8 cellular contexts compared by ENCODE assay signal in genomic region chr10:26890956-26891355, GRCh38. TPM values are rescaled to one million over a fixed set of nuclear protein-coding genes. Genes with fewer than 3 reads are reported as not detected.
DNase-seq lines count a peak whose midpoint lies in the region; ATAC-seq, FAIRE-seq and TF ChIP-seq lines count a peak whose summit lies in the region.

No MANE protein-coding gene starts in this region.

- BruUV-seq in K562 (replicated peaks; lab: Mats Ljungman, UMichigan) = no TSS peak

- H3K4me2 ChIP-seq in K562 (ENCODE audit: insufficient read depth, low read length) = no peak overlapping the region

- FAIRE-seq in K562 (lab: Jason Lieb, UNC) = peak; percentile 81

- in situ Hi-C loops in K562 (cut with MboI) = loop anchor here (5.0 kb wide), 1 partner anchor 466 kb away; no protein-coding TSS in a partner anchor

- no peaks in the 10 kb centered on the region for H3K9me1 ChIP-seq in K562 (ENCODE audit: control insufficient read depth, insufficient read depth, low read length)

- DNase-seq in DMS114 treated with DMSO at 0.1 percent for 48 hours (lab: John Stamatoyannopoulos, UW; ENCODE audit: unreplicated experiment) = peak; percentile 67
- DNase-seq in HT1080 (ENCODE audit: low read depth) = peak; percentile 53
- peak; percentile 26 for DNase-seq in RWPE1 (ENCODE audit: low spot score)
- DNase-seq in K562 (ENCODE audit: extremely low read depth in 1 of 4, low spot score in 3 of 4) = peak in 3 of 4 experiments; percentile 14 to 61 (median 18)
- peak in 1 of 2 donors; percentile 40 for DNase-seq in left colon
- DNase-seq in stimulated activated CD8-positive, alpha-beta memory T cell treated with anti-CD3 and anti-CD28 coated beads, Interleukin-4, amount 100 ng/mL, for 48 hours = peak; percentile 65

- ATAC-seq in K562 (peak; percentile 80), left colon (peak; percentile 60), GM19328 (IDR thresholded peaks at IDR 0.05; ENCODE audit: unreplicated experiment) (no peak), GM18498 (IDR thresholded peaks at IDR 0.05; ENCODE audit: unreplicated experiment) (no peak)

- no peak overlapping the region for H3K27ac ChIP-seq in RWPE1
- H3K27ac ChIP-seq in K562 (ENCODE audit: extremely low read depth, low read depth, low read length) = no peak overlapping the region

- peaks cover 3 to 10% of the 10 kb centered on the region in 2 experiments; a peak in 3 of 5 replicates for H3K27me3 ChIP-seq in K562 (ENCODE audit: control insufficient read depth in 2 of 2, insufficient read depth in 2 of 2, low read length in 2 of 2)

- no peak for TF ChIP-seq EP300 in K562 (IDR thresholded peaks at IDR 0.05; ENCODE audit: low read length)

- POLR2A ChIA-PET in RWPE1 (lab: Yijun Ruan, JAX; ENCODE audit: low non-redundant PET) (no interaction called here), K562 (lab: Yijun Ruan, JAX) (interaction anchor here (0.7 kb wide), 1 partner anchor 70 kb away, joined by 4 read pairs; no protein-coding TSS in a partner anchor)

- no peaks in the 10 kb centered on the region; a peak in 1 of 5 replicates for H3K4me1 ChIP-seq in K562 (replicated peaks in 1 of 2; ENCODE audit: control insufficient read depth in 2 of 2, insufficient read depth in 2 of 2, low read length in 2 of 2)

- intact Hi-C loops in K562 (cut with micrococcal nuclease) = no loop called here
- intact Hi-C loops in left colon (cut with DNase I, micrococcal nuclease) = no loop called here

- TF ChIP-seq POLR2A in K562 (conservative IDR thresholded peaks at IDR 0.05) = no peak

- H3K4me3 ChIP-seq in K562 = no peak overlapping the region

- H2AFZ ChIP-seq in K562 (ENCODE audit: low read depth, low read length) = no peak overlapping the region

- no peak overlapping the region for H3K9ac ChIP-seq in K562 (ENCODE audit: insufficient read depth in 1 of 2, low read depth in 2 of 2, low read length in 2 of 2)

- no peaks in the 10 kb centered on the region for H3K9me3 ChIP-seq in K562 (replicated peaks; ENCODE audit: control insufficient read depth, insufficient read depth, low read depth, low read length)

- TF ChIP-seq CTCF in RWPE1 (conservative IDR thresholded peaks at IDR 0.05; ENCODE audit: low read depth) (peak; percentile 69), K562 (IDR thresholded peaks at IDR 0.05 in 2 of 3, conservative IDR thresholded peaks at IDR 0.05 in 1 of 3; ENCODE audit: insufficient read depth in 2 of 3, low read depth in 1 of 3, low read length in 3 of 3) (peak; percentile 55 to 62 (median 58))

- CTCF ChIA-PET in RWPE1 (lab: Yijun Ruan, JAX) (interaction anchor here (0.6 to 0.7 kb wide), 2 partner anchors 16 to 515 kb away, joined by 3 read pairs; no protein-coding TSS in a partner anchor), K562 (lab: Yijun Ruan, JAX; ENCODE audit: low intra/inter-chr PET ratio) (interaction anchor here (0.9 kb wide), 1 partner anchor 470 kb away, joined by 4 read pairs; no protein-coding TSS in a partner anchor)

- peak; percentile 20 to 74; a peak in 3 of 4 replicates for TF ChIP-seq RAD21 in K562 (CRISPR knock-in tag; conservative IDR thresholded peaks at IDR 0.05 in 1 of 2, IDR thresholded peaks at IDR 0.05 in 1 of 2)

- no peaks in the 10 kb centered on the region for H3K79me2 ChIP-seq in K562 (ENCODE audit: control insufficient read depth, insufficient read depth, low read length)

- WGBS in K562 (ENCODE audit: insufficient coverage, low coverage, missing lambda C conversion rate) = 74% methylated on average over 5 of the region's 5 CpGs

- H4K20me1 ChIP-seq in K562 (replicated peaks; ENCODE audit: control insufficient read depth, insufficient read depth, low read length) = no peaks in the 10 kb centered on the region

- no peaks in the 10 kb centered on the region for H3K36me3 ChIP-seq in K562 (ENCODE audit: control insufficient read depth, insufficient read depth, low read length)

TF ChIP-seq in K562, 482 proteins besides CTCF, POLR2A, EP300 and RAD21 (continues in another document):
- TF ChIP-seq ZFP91 (CRISPR knock-in tag; IDR thresholded peaks at IDR 0.05) (no peak), POLR2H (tag; IDR thresholded peaks at IDR 0.05; ENCODE audit: low read depth) (no peak), ARID2 (IDR thresholded peaks at IDR 0.05) (peak; percentile 81), ZKSCAN1 (IDR thresholded peaks at IDR 0.05; ENCODE audit: low read depth, low read length) (no peak), NFIC (IDR thresholded peaks at IDR 0.05) (peak; percentile 38; the same call in 1 of the 2 replicates), RFX1 (IDR thresholded peaks at IDR 0.05) (0 out of 2 replicates have a peak, but pooled peaks have one; percentile 14), NFYB (IDR thresholded peaks at IDR 0.05; ENCODE audit: extremely low read depth, insufficient read length) (no peak), SMARCA4 (IDR thresholded peaks at IDR 0.05) (peak; percentile 75)
- TF ChIP-seq, protein P1, sequence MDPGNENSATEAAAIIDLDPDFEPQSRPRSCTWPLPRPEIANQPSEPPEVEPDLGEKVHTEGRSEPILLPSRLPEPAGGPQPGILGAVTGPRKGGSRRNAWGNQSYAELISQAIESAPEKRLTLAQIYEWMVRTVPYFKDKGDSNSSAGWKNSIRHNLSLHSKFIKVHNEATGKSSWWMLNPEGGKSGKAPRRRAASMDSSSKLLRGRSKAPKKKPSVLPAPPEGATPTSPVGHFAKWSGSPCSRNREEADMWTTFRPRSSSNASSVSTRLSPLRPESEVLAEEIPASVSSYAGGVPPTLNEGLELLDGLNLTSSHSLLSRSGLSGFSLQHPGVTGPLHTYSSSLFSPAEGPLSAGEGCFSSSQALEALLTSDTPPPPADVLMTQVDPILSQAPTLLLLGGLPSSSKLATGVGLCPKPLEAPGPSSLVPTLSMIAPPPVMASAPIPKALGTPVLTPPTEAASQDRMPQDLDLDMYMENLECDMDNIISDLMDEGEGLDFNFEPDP (CRISPR knock-in tag; IDR thresholded peaks at IDR 0.05) = no peak
- TF ChIP-seq, protein P2, sequence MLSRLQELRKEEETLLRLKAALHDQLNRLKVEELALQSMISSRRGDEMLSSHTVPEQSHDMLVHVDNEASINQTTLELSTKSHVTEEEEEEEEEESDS (CRISPR knock-in tag; IDR thresholded peaks at IDR 0.05) = no peak
- TF ChIP-seq, protein P3, sequence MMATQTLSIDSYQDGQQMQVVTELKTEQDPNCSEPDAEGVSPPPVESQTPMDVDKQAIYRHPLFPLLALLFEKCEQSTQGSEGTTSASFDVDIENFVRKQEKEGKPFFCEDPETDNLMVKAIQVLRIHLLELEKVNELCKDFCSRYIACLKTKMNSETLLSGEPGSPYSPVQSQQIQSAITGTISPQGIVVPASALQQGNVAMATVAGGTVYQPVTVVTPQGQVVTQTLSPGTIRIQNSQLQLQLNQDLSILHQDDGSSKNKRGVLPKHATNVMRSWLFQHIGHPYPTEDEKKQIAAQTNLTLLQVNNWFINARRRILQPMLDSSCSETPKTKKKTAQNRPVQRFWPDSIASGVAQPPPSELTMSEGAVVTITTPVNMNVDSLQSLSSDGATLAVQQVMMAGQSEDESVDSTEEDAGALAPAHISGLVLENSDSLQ (IDR thresholded peaks at IDR 0.05) = no peak

RNA-seq across cellular contexts. Expression of gene ABI1, which starts 30.2 kb away (rescaled TPM):
- 32.4 and 49.8 TPM in 2 replicates for total RNA-seq in HT1080 (2014; rRNA removed; shearing (Covaris generic))
- polyA plus RNA-seq in HT1080 (2015; cell fraction: cytosol; rRNA removed) = 36.3 and 44.4 TPM in 2 replicates
- 52.8 and 54.1 TPM in 2 replicates for polyA plus RNA-seq in HT1080 (2015; cell fraction: nucleus; rRNA removed)
- total RNA-seq in K562 (2011; cell fraction: chromatin; rRNA removed; ENCODE audit: low replicate concordance) = 18.6 and 42.7 TPM in 2 replicates
- total RNA-seq in K562 (2011; cell fraction: nucleolus; rRNA removed) = 9.8 and 10.5 TPM in 2 replicates
- 17.5 and 23.7 TPM in 2 replicates for total RNA-seq in K562 (2011; cell fraction: nucleoplasm; rRNA removed)
- total RNA-seq in K562 (2014; rRNA removed) = 26.6 and 28.7 TPM in 2 replicates
- 39.0 and 46.8 TPM in 2 replicates for total RNA-seq in K562 (2014; rRNA removed; fragmentation: Illumina TruSeq; extraction: Trizol)
- total RNA-seq in K562 (2015; rRNA removed; fragmentation: Illumina TruSeq; extraction: Trizol) = 38.0 and 41.5 TPM in 2 replicates
- total RNA-seq in K562 (2021) = 32.4 and 35.0 TPM in 2 replicates
- 37.8 and 47.3 TPM in 2 replicates for polyA plus RNA-seq in K562 (2011; rRNA removed)
- polyA plus RNA-seq in K562 (2011; cell fraction: cytosol; rRNA removed) = 25.1 and 32.8 TPM in 2 replicates
- polyA plus RNA-seq in K562 (2011; cell fraction: nucleus; rRNA removed) = 20.0 and 28.9 TPM in 2 replicates
- polyA plus RNA-seq in K562 (2012) = 33.7 and 35.1 TPM in 2 replicates
- 40.6 and 48.2 TPM in 2 replicates for polyA plus RNA-seq in K562 (2014; fragmentation: Illumina TruSeq; extraction: Trizol)
- 10 to 100 TPM; 39.0 to 52.3 TPM for polyA plus RNA-seq in K562 (2014; fragmentation: Nextera tagmentation; extraction: Ambion mirVana)
- polyA plus RNA-seq in K562 (2014; rRNA removed) = 22.1 and 23.8 TPM in 2 replicates
- polyA minus RNA-seq in K562 (2011; rRNA and poly(A)+ RNA removed) = 42.7 and 51.0 TPM in 2 replicates
- polyA minus RNA-seq in K562 (2011; cell fraction: cytosol; rRNA and poly(A)+ RNA removed) = 13.0 and 18.2 TPM in 2 replicates
- 17.9 and 34.8 TPM in 2 replicates for polyA minus RNA-seq in K562 (2011; cell fraction: nucleus; rRNA and poly(A)+ RNA removed)
- 10 to 100 TPM; 59.9 to 71.4 TPM for total RNA-seq in left colon

Comparison
In these comparisons a context has a peak if more than half of its experiments do, and no peak if none do; other contexts are left out.
1. ATAC-seq: peak in K562 (single experiment) and left colon (single experiment); none in GM19328 (single experiment) and GM18498 (single experiment).